ENCODE assay signal across 1 cellular context in the genomic region with DNA sequence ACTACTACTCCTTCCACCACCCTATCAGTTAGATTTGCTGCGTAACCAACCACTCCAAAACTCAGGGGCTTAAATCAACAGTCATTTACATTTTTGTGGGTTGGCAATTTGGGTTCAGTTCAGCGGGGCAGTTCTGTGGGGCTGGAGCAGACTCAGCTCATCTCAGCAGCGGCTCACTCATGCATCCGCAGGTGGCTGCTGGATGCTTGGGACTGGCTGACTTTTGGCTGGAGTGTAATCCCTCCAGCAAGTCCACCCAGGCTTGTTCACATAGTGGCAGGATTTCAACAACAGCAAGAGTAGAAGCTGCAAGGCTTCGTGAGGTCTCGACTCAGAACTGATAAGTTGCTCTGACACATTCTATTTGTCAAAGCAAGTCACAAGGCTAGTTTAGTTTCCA.
TF ChIP-seq lines count a peak whose summit lies in the region.

No MANE protein-coding gene starts in this region.

TF ChIP-seq in HepG2, 621 proteins besides CTCF, POLR2A, EP300 and RAD21 (continued from another document):
- TF ChIP-seq, protein P1, sequence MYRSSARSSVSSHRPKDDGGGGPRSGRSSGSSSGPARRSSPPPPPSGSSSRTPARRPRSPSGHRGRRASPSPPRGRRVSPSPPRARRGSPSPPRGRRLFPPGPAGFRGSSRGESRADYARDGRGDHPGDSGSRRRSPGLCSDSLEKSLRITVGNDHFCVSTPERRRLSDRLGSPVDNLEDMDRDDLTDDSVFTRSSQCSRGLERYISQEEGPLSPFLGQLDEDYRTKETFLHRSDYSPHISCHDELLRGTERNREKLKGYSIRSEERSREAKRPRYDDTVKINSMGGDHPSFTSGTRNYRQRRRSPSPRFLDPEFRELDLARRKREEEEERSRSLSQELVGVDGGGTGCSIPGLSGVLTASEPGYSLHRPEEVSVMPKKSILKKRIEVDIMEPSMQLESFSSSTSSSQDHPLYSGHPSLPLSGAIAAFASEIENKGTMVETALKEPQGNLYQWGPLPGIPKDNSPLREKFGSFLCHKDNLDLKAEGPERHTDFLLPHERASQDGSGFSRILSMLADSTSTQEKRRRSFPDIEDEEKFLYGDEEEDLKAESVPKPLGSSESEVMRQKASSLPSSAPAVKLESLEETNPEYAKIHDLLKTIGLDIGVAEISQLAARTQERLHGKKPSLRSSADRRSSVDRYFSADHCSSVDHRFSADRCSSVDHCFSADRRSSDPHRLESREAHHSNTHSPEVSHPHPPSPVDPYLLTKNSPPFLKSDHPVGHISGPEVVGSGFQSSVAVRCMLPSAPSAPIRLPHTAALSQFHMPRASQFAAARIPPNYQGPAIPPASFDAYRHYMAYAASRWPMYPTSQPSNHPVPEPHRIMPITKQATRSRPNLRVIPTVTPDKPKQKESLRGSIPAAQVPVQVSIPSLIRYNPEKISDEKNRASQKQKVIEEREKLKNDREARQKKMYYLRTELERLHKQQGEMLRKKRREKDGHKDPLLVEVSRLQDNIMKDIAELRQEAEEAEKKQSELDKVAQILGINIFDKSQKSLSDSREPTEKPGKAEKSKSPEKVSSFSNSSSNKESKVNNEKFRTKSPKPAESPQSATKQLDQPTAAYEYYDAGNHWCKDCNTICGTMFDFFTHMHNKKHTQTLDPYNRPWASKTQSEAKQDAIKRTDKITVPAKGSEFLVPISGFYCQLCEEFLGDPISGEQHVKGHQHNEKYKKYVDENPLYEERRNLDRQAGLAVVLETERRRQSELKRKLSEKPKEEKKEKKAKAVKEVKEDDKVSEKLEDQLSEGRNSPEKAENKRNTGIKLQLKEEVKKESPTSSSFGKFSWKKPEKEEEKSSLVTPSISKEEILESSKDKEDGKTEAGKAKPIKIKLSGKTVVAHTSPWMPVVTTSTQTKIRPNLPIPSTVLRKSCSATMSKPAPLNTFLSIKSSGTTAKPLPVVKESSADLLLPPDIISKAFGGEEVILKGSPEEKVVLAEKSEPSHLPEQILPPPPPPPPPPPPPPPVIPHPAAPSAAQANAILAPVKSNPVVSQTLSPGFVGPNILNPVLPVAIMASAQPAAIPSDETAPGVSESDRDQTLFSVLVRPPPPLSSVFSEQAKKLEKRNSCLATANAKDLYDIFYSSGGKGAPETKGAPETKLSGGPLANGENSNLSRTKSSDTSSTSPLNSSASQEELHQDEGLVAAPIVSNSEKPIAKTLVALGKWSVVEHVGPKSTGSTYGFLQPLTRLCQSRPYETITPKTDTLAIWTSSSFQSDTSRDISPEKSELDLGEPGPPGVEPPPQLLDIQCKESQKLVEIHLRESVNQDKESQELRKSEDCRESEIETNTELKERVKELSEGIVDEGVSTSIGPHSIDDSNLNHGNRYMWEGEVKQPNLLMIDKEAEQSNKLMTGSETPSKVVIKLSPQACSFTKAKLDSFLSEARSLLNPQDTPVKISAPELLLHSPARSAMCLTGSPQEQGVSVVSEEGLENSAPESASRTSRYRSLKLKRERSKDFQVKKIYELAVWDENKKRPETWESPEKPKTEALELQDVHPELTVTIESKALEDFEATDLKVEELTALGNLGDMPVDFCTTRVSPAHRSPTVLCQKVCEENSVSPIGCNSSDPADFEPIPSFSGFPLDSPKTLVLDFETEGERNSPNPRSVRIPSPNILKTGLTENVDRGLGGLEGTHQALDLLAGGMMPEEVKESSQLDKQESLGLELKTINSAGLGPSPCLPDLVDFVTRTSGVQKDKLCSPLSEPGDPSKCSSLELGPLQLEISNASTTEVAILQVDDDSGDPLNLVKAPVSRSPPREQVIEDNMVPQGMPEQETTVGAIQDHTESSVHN (CRISPR knock-in tag; IDR thresholded peaks at IDR 0.05) = no peak
